17 cellular contexts compared by ENCODE assay signal in genomic region chr7:139746652-139747051, GRCh38. TPM values are rescaled to one million over a fixed set of nuclear protein-coding genes. Genes with fewer than 3 reads are reported as not detected.
DNase-seq lines count a peak whose midpoint lies in the region; ATAC-seq and TF ChIP-seq lines count a peak whose summit lies in the region.
"Had no signal": no experiment of that assay in that cellular context is flagged by ENCODE, and none has a peak within 500 bp of the region (broad histone marks: within the 10 kb centered on the region; RNA-seq: fewer than 3 reads in every experiment).

No MANE protein-coding gene starts in this region.

- peaks cover 92 to 100% (median 98%) of the 10 kb centered on the region in 11 experiments for H4K20me1 ChIP-seq in BLaER1 treated with 17β-estradiol and CSF1 and Interleukin-3, amounts not matched to agents 10 nM and 100 nM

- no peak overlapping the region for H3K9ac ChIP-seq in BLaER1 treated with 17β-estradiol and CSF1 and Interleukin-3, amounts not matched to agents 10 nM and 100 nM

- H3K27me3 Mint-ChIP-seq in central memory CD8-positive, alpha-beta T cell, result no peaks in the 10 kb centered on the region
- H3K27me3 Mint-ChIP-seq in osteocyte (ENCODE audit: unreplicated experiment), result no peaks in the 10 kb centered on the region
- H3K27me3 Mint-ChIP-seq in CD8-positive, alpha-beta T cell (ENCODE audit: low read depth), result no peaks in the 10 kb centered on the region
- H3K27me3 Mint-ChIP-seq: activated naive CD8-positive, alpha-beta T cell had no signal

- POLR2A ChIA-PET in CD8-positive, alpha-beta T cell (lab: Charles Lee), result no interaction called here

- H3K9me3 ChIP-seq in BLaER1 treated with 17β-estradiol and CSF1 and Interleukin-3, amounts not matched to agents 10 nM and 100 nM (replicated peaks in 1 of 11), result no peaks in the 10 kb centered on the region
- H3K9me3 ChIP-seq in right cardiac atrium (ENCODE audit: control insufficient read depth, low read length), result no peaks in the 10 kb centered on the region
- no peaks in the 10 kb centered on the region for H3K9me3 ChIP-seq in CD8-positive, alpha-beta T cell (ENCODE audit: low read length)
- H3K9me3 ChIP-seq: Peyer's patch, testis, vagina had no signal

- peaks cover 2% of the 10 kb centered on the region for H3K36me3 Mint-ChIP-seq in central memory CD8-positive, alpha-beta T cell (ENCODE audit: insufficient read depth)
- H3K36me3 Mint-ChIP-seq in osteocyte (ENCODE audit: unreplicated experiment), result peaks cover 7% of the 10 kb centered on the region
- peaks cover 7% of the 10 kb centered on the region for H3K36me3 Mint-ChIP-seq in CD8-positive, alpha-beta T cell

- H3K4me1 Mint-ChIP-seq in central memory CD8-positive, alpha-beta T cell, result peaks cover 11% of the 10 kb centered on the region
- peaks cover 80% of the 10 kb centered on the region for H3K4me1 Mint-ChIP-seq in osteocyte (ENCODE audit: unreplicated experiment)
- peaks cover 55% of the 10 kb centered on the region for H3K4me1 Mint-ChIP-seq in CD8-positive, alpha-beta T cell (ENCODE audit: low read depth)

- H3K27ac Mint-ChIP-seq in central memory CD8-positive, alpha-beta T cell (ENCODE audit: low read depth), result peak overlapping the region; percentile 9
- H3K27ac Mint-ChIP-seq in osteocyte (ENCODE audit: unreplicated experiment), result peak overlapping the region; percentile 90
- no peak overlapping the region for H3K27ac Mint-ChIP-seq in CD8-positive, alpha-beta T cell
- H3K27ac Mint-ChIP-seq: activated naive CD8-positive, alpha-beta T cell had no signal

- WGBS in right cardiac atrium, result 80% methylated on average over 8 of the region's 8 CpGs

- no peak for DNase-seq in central memory CD8-positive, alpha-beta T cell (ENCODE audit: low spot score in 2 of 2)
- no peak for DNase-seq in right cardiac atrium
- no peak for DNase-seq in osteocyte (ENCODE audit: extremely low spot score, unreplicated experiment)
- no peak for DNase-seq in CD8-positive, alpha-beta T cell
- DNase-seq in iPS-NIHi7 (ENCODE audit: extremely low spot score), result no peak
- DNase-seq in NCI-H526 treated with DMSO at 0.1 percent for 48 hours (lab: John Stamatoyannopoulos, UW), result no peak
- no peak for DNase-seq in NCI-H69 (lab: John Stamatoyannopoulos, UW)
- DNase-seq: activated CD4-positive, alpha-beta T cell treated with anti-CD3 and anti-CD28 coated beads for 48 hours; CD4-positive, CD25-positive, alpha-beta regulatory T cell; H7; NCI-H1417 treated with DMSO at 0.1 percent for 48 hours; nucleus accumbens; Peyer's patch; testis had no signal

- no peaks in the 10 kb centered on the region for H3K27me3 ChIP-seq in BLaER1 treated with 17β-estradiol and CSF1 and Interleukin-3, amounts not matched to agents 10 nM and 100 nM
- no peaks in the 10 kb centered on the region for H3K27me3 ChIP-seq in right cardiac atrium (ENCODE audit: control insufficient read depth, insufficient read depth)
- H3K27me3 ChIP-seq in CD8-positive, alpha-beta T cell (ENCODE audit: insufficient read depth, low read length), result no peaks in the 10 kb centered on the region
- H3K27me3 ChIP-seq: Peyer's patch, testis, vagina had no signal

- ATAC-seq in central memory CD8-positive, alpha-beta T cell (replicated peaks; ENCODE audit: extremely low read depth, poor library complexity, severe bottlenecking), result no peak
- no peak for ATAC-seq in right cardiac atrium
- no peak for ATAC-seq in CD8-positive, alpha-beta T cell

- CTCF ChIA-PET in CD8-positive, alpha-beta T cell (lab: Charles Lee), result interaction anchor here (1.1 kb wide), 1 partner anchor 10 kb away, joined by 5 read pairs; no protein-coding TSS in a partner anchor

- TF ChIP-seq CTCF in osteocyte (IDR thresholded peaks at IDR 0.05), result no peak
- TF ChIP-seq CTCF in CD8-positive, alpha-beta T cell (IDR thresholded peaks at IDR 0.05), result no peak

- H3K36me3 ChIP-seq in BLaER1 treated with 17β-estradiol and CSF1 and Interleukin-3, amounts not matched to agents 10 nM and 100 nM, result peaks cover 0 to 67% (median 34%) of the 10 kb centered on the region in 11 experiments; a peak in 19 of 22 replicates
- H3K36me3 ChIP-seq in CD8-positive, alpha-beta T cell (ENCODE audit: insufficient read depth, low read length), result no peaks in the 10 kb centered on the region
- H3K36me3 ChIP-seq: Peyer's patch, vagina had no signal

- peak overlapping the region; percentile 71 to 90 (median 76) for H3K4me2 ChIP-seq in BLaER1 treated with 17β-estradiol and CSF1 and Interleukin-3, amounts not matched to agents 10 nM and 100 nM

- no peak overlapping the region for H3K27ac ChIP-seq in BLaER1 treated with 17β-estradiol and CSF1 and Interleukin-3, amounts not matched to agents 10 nM and 100 nM
- peak overlapping the region; percentile 93 for H3K27ac ChIP-seq in right cardiac atrium (ENCODE audit: low read length)
- no peak overlapping the region for H3K27ac ChIP-seq in CD8-positive, alpha-beta T cell (ENCODE audit: low read depth, low read length)
- H3K27ac ChIP-seq: Peyer's patch, testis, vagina had no signal

- no peaks in the 10 kb centered on the region for H3K9me3 Mint-ChIP-seq in central memory CD8-positive, alpha-beta T cell
- H3K9me3 Mint-ChIP-seq in osteocyte (ENCODE audit: unreplicated experiment), result no peaks in the 10 kb centered on the region
- H3K9me3 Mint-ChIP-seq in CD8-positive, alpha-beta T cell, result no peaks in the 10 kb centered on the region
- H3K9me3 Mint-ChIP-seq: CD4-positive, CD25-positive, alpha-beta regulatory T cell had no signal

- intact Hi-C loops in right cardiac atrium (cut with DNase I), result no loop called here
- intact Hi-C loops in CD8-positive, alpha-beta T cell (cut with DNase I, micrococcal nuclease), result no loop called here

- no peak overlapping the region for H3K4me3 ChIP-seq in BLaER1 treated with 17β-estradiol and CSF1 and Interleukin-3, amounts not matched to agents 10 nM and 100 nM
- H3K4me3 ChIP-seq in right cardiac atrium (ENCODE audit: low read length), result no peak overlapping the region
- H3K4me3 ChIP-seq in CD8-positive, alpha-beta T cell (ENCODE audit: low read depth, low read length), result no peak overlapping the region
- H3K4me3 ChIP-seq: Peyer's patch, testis, vagina had no signal

- H3K4me1 ChIP-seq in BLaER1 treated with 17β-estradiol and CSF1 and Interleukin-3, amounts not matched to agents 10 nM and 100 nM, result peaks cover 33 to 60% (median 52%) of the 10 kb centered on the region in 10 experiments
- H3K4me1 ChIP-seq in right cardiac atrium (ENCODE audit: control insufficient read depth, insufficient read depth, low read length), result peaks cover 59% of the 10 kb centered on the region
- peaks cover 3% of the 10 kb centered on the region for H3K4me1 ChIP-seq in CD8-positive, alpha-beta T cell (ENCODE audit: insufficient read depth, low read length)

- H3K4me3 Mint-ChIP-seq in central memory CD8-positive, alpha-beta T cell, result no peak overlapping the region
- no peak overlapping the region for H3K4me3 Mint-ChIP-seq in osteocyte (ENCODE audit: unreplicated experiment)
- no peak overlapping the region for H3K4me3 Mint-ChIP-seq in CD8-positive, alpha-beta T cell
- H3K4me3 Mint-ChIP-seq: activated naive CD8-positive, alpha-beta T cell; CD4-positive, CD25-positive, alpha-beta regulatory T cell had no signal

RNA-seq across cellular contexts. Expression of gene HIPK2, which starts 31.1 kb away (rescaled TPM):
- total RNA-seq in right cardiac atrium, result 100 to 1,000 TPM in 2 of 4 donors, 10 to 100 TPM in 2; 92.6 to 131 (median 113) TPM
- 72.1 TPM for polyA plus RNA-seq in right cardiac atrium
- 90.8 and 96.9 TPM in 2 replicates for total RNA-seq in osteocyte
- total RNA-seq in CD8-positive, alpha-beta T cell, result 10 to 100 TPM; 19.8 to 21.3 TPM
